ENCODE assay signal across 1 cellular context in the genomic region with DNA sequence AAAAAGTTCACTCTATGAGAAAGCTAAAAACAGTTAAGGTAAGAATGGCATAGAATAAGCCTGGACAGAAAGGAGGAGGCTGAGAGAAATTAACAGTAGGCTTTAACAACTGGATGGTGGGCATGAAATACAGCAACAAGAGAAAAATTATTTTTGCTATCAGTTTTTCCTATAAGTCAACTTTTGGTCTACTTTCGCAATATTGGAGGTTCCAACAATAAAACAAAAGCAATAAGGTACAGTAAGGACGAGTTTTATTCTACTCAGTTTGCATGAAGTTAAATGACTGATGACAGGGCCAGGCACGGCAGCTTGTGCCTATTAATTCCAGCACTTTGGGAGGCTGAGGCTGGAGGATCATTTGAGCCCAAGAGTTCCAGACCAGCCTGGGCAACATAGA.
A peak's percentile ranks its signal among the peaks of the same experiment; 100 is the strongest.
TF ChIP-seq lines count a peak whose summit lies in the region.

No MANE protein-coding gene starts in this region.

TF ChIP-seq in HepG2, 621 proteins besides CTCF, POLR2A, EP300 and RAD21:
- peak; percentile 59; the same call in 1 of the 2 replicates for TF ChIP-seq CEBPB (IDR thresholded peaks at IDR 0.05; ENCODE audit: borderline replicate concordance, low read depth, low read length)
- no peak for TF ChIP-seq NFKBIZ (CRISPR knock-in tag; IDR thresholded peaks at IDR 0.05)
- TF ChIP-seq, protein P1, sequence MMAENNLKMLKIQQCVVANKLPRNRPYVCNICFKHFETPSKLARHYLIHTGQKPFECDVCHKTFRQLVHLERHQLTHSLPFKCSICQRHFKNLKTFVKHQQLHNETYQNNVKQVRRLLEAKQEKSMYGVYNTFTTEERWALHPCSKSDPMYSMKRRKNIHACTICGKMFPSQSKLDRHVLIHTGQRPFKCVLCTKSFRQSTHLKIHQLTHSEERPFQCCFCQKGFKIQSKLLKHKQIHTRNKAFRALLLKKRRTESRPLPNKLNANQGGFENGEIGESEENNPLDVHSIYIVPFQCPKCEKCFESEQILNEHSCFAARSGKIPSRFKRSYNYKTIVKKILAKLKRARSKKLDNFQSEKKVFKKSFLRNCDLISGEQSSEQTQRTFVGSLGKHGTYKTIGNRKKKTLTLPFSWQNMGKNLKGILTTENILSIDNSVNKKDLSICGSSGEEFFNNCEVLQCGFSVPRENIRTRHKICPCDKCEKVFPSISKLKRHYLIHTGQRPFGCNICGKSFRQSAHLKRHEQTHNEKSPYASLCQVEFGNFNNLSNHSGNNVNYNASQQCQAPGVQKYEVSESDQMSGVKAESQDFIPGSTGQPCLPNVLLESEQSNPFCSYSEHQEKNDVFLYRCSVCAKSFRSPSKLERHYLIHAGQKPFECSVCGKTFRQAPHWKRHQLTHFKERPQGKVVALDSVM (CRISPR knock-in tag; IDR thresholded peaks at IDR 0.05): 0 out of 2 replicates have a peak, but pooled peaks have one; percentile 18
- peak; percentile 39 for TF ChIP-seq RBM22 (optimal IDR thresholded peaks at IDR 0.05; ENCODE audit: low read length)
